Comparison of ENCODE assay signal across 36 cellular contexts in the genomic region with DNA sequence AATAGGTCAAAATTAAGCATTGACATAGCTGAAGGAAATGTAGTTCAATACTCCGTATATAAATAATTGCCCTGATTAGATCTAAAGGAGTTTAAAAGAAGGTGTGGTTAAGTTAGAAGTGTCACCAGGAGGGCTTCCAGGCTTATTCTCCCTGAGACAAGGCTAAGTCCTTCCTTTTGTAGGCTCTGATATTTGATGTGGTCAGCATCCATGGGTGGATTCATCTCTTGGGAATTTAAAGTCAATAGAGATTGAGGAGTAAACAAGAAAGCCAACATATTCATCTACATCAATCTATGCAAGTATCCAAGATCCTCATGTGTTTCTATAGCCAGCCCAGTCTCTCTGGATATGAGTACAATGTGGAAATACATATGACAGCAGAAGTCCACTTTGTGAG.
"Had no signal": no experiment of that assay in that cellular context is flagged by ENCODE, and none has a peak within 500 bp of the region (broad histone marks: within the 10 kb centered on the region; RNA-seq: fewer than 3 reads in every experiment).

No MANE protein-coding gene starts in this region.

- H3K27ac Mint-ChIP-seq: activated B cell treated with CpG ODN at 0.5 μM for 24 hours; activated CD4-positive, alpha-beta memory T cell treated with anti-CD3 and anti-CD28 coated beads for 36 hours; activated CD4-positive, alpha-beta T cell treated with anti-CD3 and anti-CD28 coated beads, Interleukin-2, amount 10 ng/mL, durations not matched to agents 24 days and 14 days; activated CD8-positive, alpha-beta T cell treated with anti-CD3 and anti-CD28 coated beads for 36 hours; activated naive CD4-positive, alpha-beta T cell treated with anti-CD3 and anti-CD28 coated beads, Interleukin-2, amount 10 ng/mL, durations not matched to agents 7 days and 5 days; activated naive CD8-positive, alpha-beta T cell; activated naive CD8-positive, alpha-beta T cell treated with anti-CD3 and anti-CD28 coated beads, Interleukin-2, amount 10 ng/mL, durations not matched to agents 7 days and 5 days; activated naive CD8-positive, alpha-beta T cell treated with anti-CD3 and anti-CD28 coated beads, Interleukin-2, amount 50 U/mL, for 24 hours; activated T-cell treated with anti-CD3 and anti-CD28 coated beads, Interleukin-2, amount 50 U/mL, for 72 hours; activated T-helper 1 cell treated with anti-CD3 and anti-CD28 coated beads, Interleukin-12 subunit alpha, Interleukin-12 subunit beta, Interleukin-2, Interleukin-4 antibody, amounts not matched to agents 30 ng/mL and 10 ng/mL and 1 ng/mL, durations not matched to agents 14 hours and 24 hours and 36 hours; activated T-helper 17 cell treated with anti-CD3 and anti-CD28 coated beads, Interleukin-2, amount 50 U/mL, for 72 hours; T-helper 1 cell treated with Interleukin-12 subunit alpha and Interleukin-12 subunit beta and Interleukin-4 antibody, amounts not matched to agents 30 μg/mL and 1 μg/mL, for 36 hours; T-helper 2 cell treated with Interferon-gamma antibody and Interleukin-4, amounts not matched to agents 5 μg/mL and 100 μg/mL, for 36 hours had no signal

- H3K9me3 Mint-ChIP-seq: T-helper 2 cell treated with Interferon-gamma antibody and Interleukin-4, amounts not matched to agents 5 μg/mL and 100 μg/mL, for 36 hours had no signal

- DNase-seq: activated B cell treated with CpG ODN at 0.5 μM for 24 hours; activated CD4-positive, alpha-beta memory T cell treated with anti-CD3 and anti-CD28 coated beads for 36 hours; activated CD4-positive, alpha-beta T cell treated with anti-CD3 and anti-CD28 coated beads for 4 hours; activated CD4-positive, alpha-beta T cell treated with anti-CD3 and anti-CD28 coated beads, Interleukin-2, amount 10 ng/mL, durations not matched to agents 24 days and 14 days; activated CD4-positive, alpha-beta T cell treated with anti-CD3 and anti-CD28 coated beads, Interleukin-2, amount 50 U/mL, for 1 hour; activated CD4-positive, alpha-beta T cell treated with anti-CD3 and anti-CD28 coated beads, Interleukin-2, amount 50 U/mL, for 4 hours; activated CD4-positive, CD25-positive, alpha-beta regulatory T cell treated with anti-CD3 and anti-CD28 coated beads, Interleukin-2, amount 50 U/mL, for 72 hours; activated CD8-positive, alpha-beta memory T cell treated with anti-CD3 and anti-CD28 coated beads, Interleukin-2, amount 50 U/mL, for 4 hours; activated CD8-positive, alpha-beta T cell treated with anti-CD3 and anti-CD28 coated beads for 36 hours; activated effector memory CD4-positive, alpha-beta T cell treated with anti-CD3 and anti-CD28 coated beads, Interleukin-2, amount 50 U/mL, for 16 hours; activated naive CD4-positive, alpha-beta T cell treated with anti-CD3 and anti-CD28 coated beads, Interleukin-2, amount 10 ng/mL, durations not matched to agents 7 days and 5 days; activated naive CD4-positive, alpha-beta T cell treated with Interleukin-2 at 50 U/mL for 16 hours; activated naive CD8-positive, alpha-beta T cell treated with anti-CD3 and anti-CD28 coated beads, Interleukin-2, amount 10 ng/mL, durations not matched to agents 7 days and 5 days; activated naive CD8-positive, alpha-beta T cell treated with anti-CD3 and anti-CD28 coated beads, Interleukin-2, amount 50 U/mL, for 24 hours; activated T-cell treated with anti-CD3 and anti-CD28 coated beads for 4 hours; activated T-cell treated with anti-CD3 and anti-CD28 coated beads, Interleukin-2, amount 50 U/mL, for 1 hour; activated T-cell treated with anti-CD3 and anti-CD28 coated beads, Interleukin-2, amount 50 U/mL, for 4 hours; activated T-cell treated with anti-CD3 and anti-CD28 coated beads, Interleukin-2, amount 50 U/mL, for 72 hours; amygdala; anterior cingulate cortex; caudate nucleus; cerebellar nuclear complex; T-helper 1 cell; T-helper 2 cell; T-helper 9 cell had no signal

- H3K27me3 ChIP-seq: ascending aorta, cardiac muscle cell had no signal

- H3K4me1 Mint-ChIP-seq: activated B cell treated with CpG ODN at 0.5 μM for 24 hours; activated CD4-positive, alpha-beta T cell treated with anti-CD3 and anti-CD28 coated beads, Interleukin-2, amount 10 ng/mL, durations not matched to agents 24 days and 14 days; activated naive CD4-positive, alpha-beta T cell treated with anti-CD3 and anti-CD28 coated beads, Interleukin-2, amount 10 ng/mL, durations not matched to agents 7 days and 5 days; activated naive CD4-positive, alpha-beta T cell treated with anti-CD3 and anti-CD28 coated beads, Interleukin-2, amount 50 U/mL, for 24 hours; activated naive CD8-positive, alpha-beta T cell treated with anti-CD3 and anti-CD28 coated beads, Interleukin-2, amount 10 ng/mL, durations not matched to agents 7 days and 5 days; activated naive CD8-positive, alpha-beta T cell treated with anti-CD3 and anti-CD28 coated beads, Interleukin-2, amount 50 U/mL, for 24 hours; activated T-helper 17 cell treated with anti-CD3 and anti-CD28 coated beads, Interleukin-2, amount 50 U/mL, for 72 hours; central memory CD8-positive, alpha-beta T cell had no signal

- H3K9me3 ChIP-seq: ascending aorta had no signal

- H3K36me3 ChIP-seq: ascending aorta, cardiac muscle cell had no signal

- H3K4me3 Mint-ChIP-seq: activated B cell treated with CpG ODN at 0.5 μM for 24 hours; activated CD4-positive, alpha-beta memory T cell treated with anti-CD3 and anti-CD28 coated beads for 36 hours; activated CD4-positive, alpha-beta T cell treated with anti-CD3 and anti-CD28 coated beads, Interleukin-2, amount 10 ng/mL, durations not matched to agents 24 days and 14 days; activated CD8-positive, alpha-beta T cell treated with anti-CD3 and anti-CD28 coated beads for 36 hours; activated naive CD4-positive, alpha-beta T cell treated with anti-CD3 and anti-CD28 coated beads, Interleukin-2, amount 10 ng/mL, durations not matched to agents 7 days and 5 days; activated naive CD4-positive, alpha-beta T cell treated with anti-CD3 and anti-CD28 coated beads, Interleukin-2, amount 50 U/mL, for 24 hours; activated naive CD8-positive, alpha-beta T cell; activated naive CD8-positive, alpha-beta T cell treated with anti-CD3 and anti-CD28 coated beads, Interleukin-2, amount 10 ng/mL, durations not matched to agents 7 days and 5 days; activated naive CD8-positive, alpha-beta T cell treated with anti-CD3 and anti-CD28 coated beads, Interleukin-2, amount 50 U/mL, for 24 hours; activated T-cell treated with anti-CD3 and anti-CD28 coated beads, Interleukin-2, amount 50 U/mL, for 4 hours; activated T-cell treated with anti-CD3 and anti-CD28 coated beads, Interleukin-2, amount 50 U/mL, for 72 hours; activated T-helper 1 cell treated with anti-CD3 and anti-CD28 coated beads, Interleukin-12 subunit alpha, Interleukin-12 subunit beta, Interleukin-2, Interleukin-4 antibody, amounts not matched to agents 30 ng/mL and 10 ng/mL and 1 ng/mL, durations not matched to agents 14 hours and 24 hours and 36 hours; activated T-helper 17 cell treated with anti-CD3 and anti-CD28 coated beads, Interleukin-2, amount 50 U/mL, for 72 hours; brain; central memory CD8-positive, alpha-beta T cell; T-helper 1 cell treated with Interleukin-12 subunit alpha and Interleukin-12 subunit beta and Interleukin-4 antibody, amounts not matched to agents 30 μg/mL and 1 μg/mL, for 36 hours; T-helper 2 cell treated with Interferon-gamma antibody and Interleukin-4, amounts not matched to agents 5 μg/mL and 100 μg/mL, for 36 hours had no signal

- H3K27me3 Mint-ChIP-seq: activated naive CD8-positive, alpha-beta T cell; brain had no signal

- ATAC-seq: activated CD8-positive, alpha-beta T cell treated with anti-CD3 and anti-CD28 coated beads for 36 hours; activated naive CD8-positive, alpha-beta T cell treated with anti-CD3 and anti-CD28 coated beads, Interleukin-2, amount 50 U/mL, for 24 hours; activated T-cell treated with anti-CD3 and anti-CD28 coated beads, Interleukin-2, amount 50 U/mL, for 4 hours; activated T-cell treated with anti-CD3 and anti-CD28 coated beads, Interleukin-2, amount 50 U/mL, for 72 hours; activated T-helper 17 cell treated with anti-CD3 and anti-CD28 coated beads, Interleukin-2, amount 50 U/mL, for 72 hours had no signal

- H3K36me3 Mint-ChIP-seq: activated CD4-positive, alpha-beta memory T cell treated with anti-CD3 and anti-CD28 coated beads for 36 hours; activated naive CD4-positive, alpha-beta T cell treated with anti-CD3 and anti-CD28 coated beads, Interleukin-2, amount 10 ng/mL, durations not matched to agents 7 days and 5 days; activated naive CD4-positive, alpha-beta T cell treated with anti-CD3 and anti-CD28 coated beads, Interleukin-2, amount 50 U/mL, for 24 hours; activated naive CD8-positive, alpha-beta T cell treated with anti-CD3 and anti-CD28 coated beads, Interleukin-2, amount 10 ng/mL, durations not matched to agents 7 days and 5 days; brain had no signal

- H3K27ac ChIP-seq: ascending aorta, cardiac muscle cell, VCaP had no signal

- H3K4me3 ChIP-seq: ascending aorta, cardiac muscle cell had no signal
